In genomic region chr1:5108740-5109139, GRCh38 we compare ENCODE assay signal across 30 cellular contexts.
DNase-seq lines count a peak whose midpoint lies in the region; ATAC-seq and TF ChIP-seq lines count a peak whose summit lies in the region.
"Had no signal": no experiment of that assay in that cellular context is flagged by ENCODE, and none has a peak within 500 bp of the region (broad histone marks: within the 10 kb centered on the region; RNA-seq: fewer than 3 reads in every experiment).

No MANE protein-coding gene starts in this region.

- H3K27ac ChIP-seq in endodermal cell (ENCODE audit: low read depth, low read length), result no peak overlapping the region
- no peak overlapping the region for H3K27ac ChIP-seq in right cardiac atrium (ENCODE audit: low read length)
- H3K27ac ChIP-seq: C4-2B, gastroesophageal sphincter, SJSA1, upper lobe of left lung had no signal

- H3K4me3 ChIP-seq in endodermal cell (ENCODE audit: low read length), result peak overlapping the region; percentile 24
- H3K4me3 ChIP-seq in right cardiac atrium (ENCODE audit: low read length), result no peak overlapping the region
- H3K4me3 ChIP-seq: gastroesophageal sphincter, GM23338, K562, SJSA1, upper lobe of left lung had no signal

- no peak overlapping the region for H3K9ac ChIP-seq in endodermal cell (ENCODE audit: extremely low read depth, low read length, poor library complexity, severe bottlenecking)

- H3K9me3 ChIP-seq in endodermal cell (ENCODE audit: control insufficient read depth, low read length) (peaks cover 15% of the 10 kb centered on the region), right cardiac atrium (ENCODE audit: control insufficient read depth, low read length) (no peaks in the 10 kb centered on the region)
- H3K9me3 ChIP-seq: gastroesophageal sphincter, upper lobe of left lung had no signal

- peaks cover 5% of the 10 kb centered on the region for H3K9me3 Mint-ChIP-seq in endodermal cell
- H3K9me3 Mint-ChIP-seq: activated naive CD8-positive, alpha-beta T cell treated with anti-CD3 and anti-CD28 coated beads, Interleukin-2, amount 10 ng/mL, durations not matched to agents 7 days and 5 days; GM23338; stimulated activated effector memory CD8-positive, alpha-beta T cell treated with anti-CD3 and anti-CD28 coated beads, Interleukin-12 subunit alpha, Interleukin-12 subunit beta, amount 100 ng/mL, for 72 hours had no signal

- no peaks in the 10 kb centered on the region for H3K36me3 ChIP-seq in endodermal cell (ENCODE audit: control insufficient read depth, insufficient read depth, low read length)
- H3K36me3 ChIP-seq: gastroesophageal sphincter, SJSA1, upper lobe of left lung had no signal

- H3K27me3 ChIP-seq in endodermal cell (ENCODE audit: control insufficient read depth, insufficient read depth, low read length, poor library complexity, severe bottlenecking) (no peaks in the 10 kb centered on the region), right cardiac atrium (ENCODE audit: control insufficient read depth, insufficient read depth) (no peaks in the 10 kb centered on the region)
- H3K27me3 ChIP-seq: SJSA1, upper lobe of left lung had no signal

- H3K36me3 Mint-ChIP-seq in endodermal cell (ENCODE audit: low read depth), result peaks cover 4% of the 10 kb centered on the region
- H3K36me3 Mint-ChIP-seq: activated CD8-positive, alpha-beta memory T cell treated with anti-CD3 and anti-CD28 coated beads, Interleukin-2, amount 10 ng/mL, durations not matched to agents 7 days and 5 days; activated naive CD8-positive, alpha-beta T cell treated with anti-CD3 and anti-CD28 coated beads, Interleukin-2, amount 10 ng/mL, durations not matched to agents 7 days and 5 days; natural killer cell treated with Interleukin-12 subunit alpha and Interleukin-12 subunit beta and Interleukin-15 and Interleukin-18, amount 100 ng/mL, for 72 hours; stimulated activated effector memory CD8-positive, alpha-beta T cell treated with anti-CD3 and anti-CD28 coated beads, Interleukin-12 subunit alpha, Interleukin-12 subunit beta, amount 100 ng/mL, for 72 hours had no signal

- DNase-seq in COR-L47 (lab: John Stamatoyannopoulos, UW), result peak; percentile 4
- peak; percentile 48 to 49 for DNase-seq in NCI-H1930 (lab: John Stamatoyannopoulos, UW)
- DNase-seq in NCI-H510A treated with DMSO at 0.1 percent for 48 hours (lab: John Stamatoyannopoulos, UW), result peak; percentile 85
- no peak for DNase-seq in endodermal cell
- no peak for DNase-seq in activated T-cell treated with anti-CD3 and anti-CD28 coated beads for 4 hours
- DNase-seq in right cardiac atrium, result no peak
- DNase-seq: activated CD4-positive, alpha-beta T cell treated with anti-CD3 and anti-CD28 coated beads, Interleukin-2, amount 50 U/mL, for 1 hour; activated CD8-positive, alpha-beta memory T cell treated with anti-CD3 and anti-CD28 coated beads, Interleukin-2, amount 10 ng/mL, durations not matched to agents 7 days and 5 days; activated gamma-delta T cell treated with Interleukin-2 at 50 U/mL for 16 hours; activated naive CD8-positive, alpha-beta T cell treated with anti-CD3 and anti-CD28 coated beads, Interleukin-2, amount 10 ng/mL, durations not matched to agents 7 days and 5 days; activated T-cell treated with anti-CD3 and anti-CD28 coated beads, Interleukin-2, amount 50 U/mL, for 48 hours; aorta; Calu3; HFFc6; hypothalamus; mammary epithelial cell; NCI-H1105; NCI-H2171 treated with DMSO at 0.1 percent for 48 hours; T1000; upper lobe of left lung had no signal

- peaks cover 5% of the 10 kb centered on the region for H3K27me3 Mint-ChIP-seq in endodermal cell (ENCODE audit: insufficient read depth)

- H3K4me1 ChIP-seq in endodermal cell (ENCODE audit: control insufficient read depth, insufficient read depth, low read length) (peaks cover 11% of the 10 kb centered on the region), right cardiac atrium (ENCODE audit: control insufficient read depth, insufficient read depth, low read length) (no peaks in the 10 kb centered on the region)
- H3K4me1 ChIP-seq: gastroesophageal sphincter, SJSA1, upper lobe of left lung had no signal

- intact Hi-C loops in right cardiac atrium (cut with DNase I), result no loop called here

- 88 to 96% methylated on average over 5 of the region's 5 CpGs for WGBS in endodermal cell (ENCODE audit: insufficient coverage in 1 of 2, insufficient read length in 1 of 2), 2 experiments
- WGBS in right cardiac atrium, result 71% methylated on average over 5 of the region's 5 CpGs

- ATAC-seq in GM19455 (IDR thresholded peaks at IDR 0.05; ENCODE audit: unreplicated experiment), result no peak
- no peak for ATAC-seq in GM18519 (IDR thresholded peaks at IDR 0.05; ENCODE audit: low FRiP score, unreplicated experiment)
- ATAC-seq in right cardiac atrium, result no peak
- ATAC-seq: activated CD8-positive, alpha-beta memory T cell treated with anti-CD3 and anti-CD28 coated beads, Interleukin-2, amount 10 ng/mL, durations not matched to agents 7 days and 5 days; gastroesophageal sphincter; GM23338; K562; natural killer cell treated with Interleukin-12 subunit alpha and Interleukin-12 subunit beta and Interleukin-15 and Interleukin-18, amount 100 ng/mL, for 72 hours; stimulated activated effector memory CD8-positive, alpha-beta T cell treated with anti-CD3 and anti-CD28 coated beads, Interleukin-12 subunit alpha, Interleukin-12 subunit beta, amount 100 ng/mL, for 72 hours; WTC11 had no signal

- H3K4me1 Mint-ChIP-seq in endodermal cell, result peaks cover 56% of the 10 kb centered on the region

- no peak for TF ChIP-seq CTCF in endodermal cell (conservative IDR thresholded peaks at IDR 0.05)

- peak overlapping the region; percentile 65 for H3K27ac Mint-ChIP-seq in endodermal cell
- H3K27ac Mint-ChIP-seq: activated CD8-positive, alpha-beta memory T cell treated with anti-CD3 and anti-CD28 coated beads, Interleukin-2, amount 10 ng/mL, durations not matched to agents 7 days and 5 days; activated naive CD8-positive, alpha-beta T cell treated with anti-CD3 and anti-CD28 coated beads, Interleukin-2, amount 10 ng/mL, durations not matched to agents 7 days and 5 days; GM23338; HFFc6; natural killer cell treated with Interleukin-12 subunit alpha and Interleukin-12 subunit beta and Interleukin-15 and Interleukin-18, amount 100 ng/mL, for 72 hours; stimulated activated effector memory CD8-positive, alpha-beta T cell treated with anti-CD3 and anti-CD28 coated beads, Interleukin-12 subunit alpha, Interleukin-12 subunit beta, amount 100 ng/mL, for 72 hours; WTC11 had no signal

- peak overlapping the region; percentile 9 for H3K4me3 Mint-ChIP-seq in endodermal cell
- H3K4me3 Mint-ChIP-seq: activated CD8-positive, alpha-beta memory T cell treated with anti-CD3 and anti-CD28 coated beads, Interleukin-2, amount 10 ng/mL, durations not matched to agents 7 days and 5 days; activated naive CD8-positive, alpha-beta T cell treated with anti-CD3 and anti-CD28 coated beads, Interleukin-2, amount 10 ng/mL, durations not matched to agents 7 days and 5 days; GM23338; HFFc6; natural killer cell treated with Interleukin-12 subunit alpha and Interleukin-12 subunit beta and Interleukin-15 and Interleukin-18, amount 100 ng/mL, for 72 hours; stimulated activated effector memory CD8-positive, alpha-beta T cell treated with anti-CD3 and anti-CD28 coated beads, Interleukin-12 subunit alpha, Interleukin-12 subunit beta, amount 100 ng/mL, for 72 hours; WTC11 had no signal

Comparison
In these comparisons a context has a peak if more than half of its experiments do, and no peak if none do; other contexts are left out.
1. DNase-seq: peak in COR-L47 (single experiment), NCI-H1930 (2 of 2) and NCI-H510A treated with DMSO at 0.1 percent for 48 hours (single experiment); none in endodermal cell (single experiment), activated T-cell treated with anti-CD3 and anti-CD28 coated beads for 4 hours (single experiment) and right cardiac atrium (0 of 3).